In genomic region chr19:51366050-51366998, GRCh38 we compare ENCODE assay signal across 1 cellular context.
TF ChIP-seq lines count a peak whose summit lies in the region.

TSS of gene ETFB (minus strand) at chr19:51366388. CDS start at chr19:51366326, 62 bp downstream.

TF ChIP-seq in HepG2, 621 proteins besides CTCF, POLR2A, EP300 and RAD21 (continued from another document and continues in another):
- TF ChIP-seq HIC2 (CRISPR knock-in tag; IDR thresholded peaks at IDR 0.05; ENCODE audit: low read depth) (no peak), NCOA1 (CRISPR knock-in tag; IDR thresholded peaks at IDR 0.05) (0 out of 2 replicates have a peak, but pooled peaks have one; percentile 33), HBP1 (CRISPR knock-in tag; IDR thresholded peaks at IDR 0.05; ENCODE audit: low read depth) (no peak; the same call in 1 of the 2 replicates), ZSCAN9 (CRISPR knock-in tag; IDR thresholded peaks at IDR 0.05; ENCODE audit: borderline replicate concordance) (no peak), NFKBIZ (CRISPR knock-in tag; IDR thresholded peaks at IDR 0.05) (no peak), ZNF850 (CRISPR knock-in tag; conservative IDR thresholded peaks at IDR 0.05) (no peak), KDM1A (CRISPR knock-in tag; IDR thresholded peaks at IDR 0.05) (no peak), DMAP1 (CRISPR knock-in tag; IDR thresholded peaks at IDR 0.05) (peak; percentile 8; the same call in 1 of the 2 replicates), ELF3 (CRISPR knock-in tag; IDR thresholded peaks at IDR 0.05) (peak; percentile 51), ZNF546 (CRISPR knock-in tag; conservative IDR thresholded peaks at IDR 0.05) (no peak), PPARG (CRISPR knock-in tag; conservative IDR thresholded peaks at IDR 0.05) (peak; percentile 98), PBX3 (CRISPR knock-in tag; IDR thresholded peaks at IDR 0.05; ENCODE audit: borderline replicate concordance) (no peak), KIAA2018 (CRISPR knock-in tag; IDR thresholded peaks at IDR 0.05; ENCODE audit: borderline replicate concordance) (no peak), ZNF775 (CRISPR knock-in tag; IDR thresholded peaks at IDR 0.05; ENCODE audit: borderline replicate concordance) (no peak), ZBTB1 (CRISPR knock-in tag; IDR thresholded peaks at IDR 0.05; ENCODE audit: borderline replicate concordance) (no peak), HNRNPLL (IDR thresholded peaks at IDR 0.05; ENCODE audit: low read depth, low read length, poor library complexity, severe bottlenecking) (peak; percentile 3), NCOR1 (IDR thresholded peaks at IDR 0.05; ENCODE audit: borderline replicate concordance, low read length) (no peak; the same call in none of the 2 replicates), HNRNPL (IDR thresholded peaks at IDR 0.05; ENCODE audit: low read depth, low read length) (no peak), ZNF432 (CRISPR knock-in tag; IDR thresholded peaks at IDR 0.05; ENCODE audit: borderline replicate concordance) (no peak), ARID2 (CRISPR knock-in tag; IDR thresholded peaks at IDR 0.05; ENCODE audit: borderline replicate concordance) (0 out of 2 replicates have a peak, but pooled peaks have one; percentile 18), TFAP4 (IDR thresholded peaks at IDR 0.05; ENCODE audit: borderline replicate concordance, low read depth) (no peak; the same call in 1 of the 2 replicates), ZIK1 (CRISPR knock-in tag; IDR thresholded peaks at IDR 0.05; ENCODE audit: borderline replicate concordance, low read depth) (no peak), HNF1A (IDR thresholded peaks at IDR 0.05; ENCODE audit: low read depth) (0 out of 2 replicates have a peak, but pooled peaks have one; percentile 7), HNF1A (CRISPR knock-in tag; IDR thresholded peaks at IDR 0.05; ENCODE audit: borderline replicate concordance) (no peak), PRDM15 (CRISPR knock-in tag; IDR thresholded peaks at IDR 0.05) (0 out of 2 replicates have a peak, but pooled peaks have one; percentile 1), MLXIP (CRISPR knock-in tag; IDR thresholded peaks at IDR 0.05; ENCODE audit: borderline replicate concordance) (peak; percentile 59; the same call in 1 of the 2 replicates), ZNF563 (CRISPR knock-in tag; IDR thresholded peaks at IDR 0.05) (peak; percentile 46; the same call in 1 of the 2 replicates), SMYD3 (CRISPR knock-in tag; IDR thresholded peaks at IDR 0.05) (peak; percentile 71; the same call in 1 of the 2 replicates)
